Comparison of ENCODE assay signal across 9 cellular contexts in genomic region chr5:10111575-10111974, GRCh38.
DNase-seq lines count a peak whose midpoint lies in the region; ATAC-seq, FAIRE-seq and TF ChIP-seq lines count a peak whose summit lies in the region.
"Had no signal": no experiment of that assay in that cellular context is flagged by ENCODE, and none has a peak within 500 bp of the region (broad histone marks: within the 10 kb centered on the region; RNA-seq: fewer than 3 reads in every experiment).

No MANE protein-coding gene starts in this region.

- no peaks in the 10 kb centered on the region for H3K36me3 Mint-ChIP-seq in CD4-positive, alpha-beta memory T cell

- H3K27me3 ChIP-seq in SK-N-SH (ENCODE audit: insufficient read depth), result no peaks in the 10 kb centered on the region; the same call in 1 of the 2 replicates
- H3K27me3 ChIP-seq in CD4-positive, alpha-beta memory T cell (ENCODE audit: insufficient read depth, low read length), result no peaks in the 10 kb centered on the region

- no peak overlapping the region for H3K27ac Mint-ChIP-seq in CD4-positive, alpha-beta memory T cell

- CTCF ChIA-PET in SK-N-SH (lab: Yijun Ruan, JAX), result interaction anchor here (0.9 kb wide), 1 partner anchor 250 kb away, joined by 3 read pairs; no protein-coding TSS in a partner anchor
- CTCF ChIA-PET in CD4-positive, alpha-beta memory T cell (lab: Charles Lee; ENCODE audit: partially characterized antibody), result no interaction called here

- no peaks in the 10 kb centered on the region for H3K4me1 Mint-ChIP-seq in CD4-positive, alpha-beta memory T cell

- H3K4me2 ChIP-seq in SK-N-SH, result no peak overlapping the region

- no peaks in the 10 kb centered on the region for H3K4me1 ChIP-seq in SK-N-SH (ENCODE audit: control insufficient read depth in 1 of 2, insufficient read depth in 2 of 2, low read depth in 1 of 2, low read length in 1 of 2)
- no peaks in the 10 kb centered on the region for H3K4me1 ChIP-seq in CD4-positive, alpha-beta memory T cell (ENCODE audit: insufficient read depth, low read length)

- peaks cover 0 to 3% (median 0%) of the 10 kb centered on the region in 8 donors for H3K9me3 Mint-ChIP-seq in CD4-positive, alpha-beta memory T cell

- no peaks in the 10 kb centered on the region for H3F3A ChIP-seq in SK-N-SH (replicated peaks; ENCODE audit: insufficient read depth)

- H3K4me3 ChIP-seq in SK-N-SH (ENCODE audit: low read depth in 2 of 2, low read length in 1 of 2), result no peak overlapping the region
- H3K4me3 ChIP-seq in CD4-positive, alpha-beta memory T cell (ENCODE audit: low read length in 2 of 2), result no peak overlapping the region

- peak; percentile 45 for TF ChIP-seq CTCF in SK-N-SH (IDR thresholded peaks at IDR 0.05)

- DNase-seq in DMS 273 (lab: John Stamatoyannopoulos, UW; ENCODE audit: unreplicated experiment), result peak; percentile 41
- no peak for DNase-seq in DMS 273 treated with DMSO at 0.1 percent for 48 hours (lab: John Stamatoyannopoulos, UW)
- DNase-seq in HK-2 (ENCODE audit: unreplicated experiment), result peak; percentile 16
- peak; percentile 39 for DNase-seq in SK-N-SH
- peak; percentile 56 for DNase-seq in iPS DF 4.7 (ENCODE audit: extremely low read depth, low spot score)
- no peak for DNase-seq in GM19239 (ENCODE audit: insufficient read length, low spot score)
- DNase-seq in CD4-positive, alpha-beta memory T cell, result no peak

- H3K27me3 Mint-ChIP-seq in CD4-positive, alpha-beta memory T cell, result peaks cover 1 to 2% of the 10 kb centered on the region in 2 donors

- H3K9me2 ChIP-seq in SK-N-SH, result no peaks in the 10 kb centered on the region

- no peak overlapping the region for H3K27ac ChIP-seq in SK-N-SH (ENCODE audit: low read depth in 2 of 2, low read length in 1 of 2)
- no peak overlapping the region for H3K27ac ChIP-seq in CD4-positive, alpha-beta memory T cell (ENCODE audit: low read depth, low read length)

- H3K79me2 ChIP-seq in SK-N-SH (ENCODE audit: insufficient read depth), result no peaks in the 10 kb centered on the region

- 37% methylated on average over 8 of the region's 8 CpGs for WGBS in SK-N-SH (ENCODE audit: low lambda C conversion rate)

- no peaks in the 10 kb centered on the region for H3K9me3 ChIP-seq in SK-N-SH
- H3K9me3 ChIP-seq in CD4-positive, alpha-beta memory T cell (ENCODE audit: control insufficient read depth in 1 of 2, low read length in 2 of 2), result no peaks in the 10 kb centered on the region

- H3K4me3 Mint-ChIP-seq in CD4-positive, alpha-beta memory T cell, result no peak overlapping the region

- POLR2A ChIA-PET in SK-N-SH (lab: Yijun Ruan, JAX), result no interaction called here
- POLR2A ChIA-PET in CD4-positive, alpha-beta memory T cell (lab: Charles Lee; ENCODE audit: partially characterized antibody), result no interaction called here

- intact Hi-C loops in CD4-positive, alpha-beta memory T cell (cut with micrococcal nuclease), result no loop called here

- no peak overlapping the region for H3K9ac ChIP-seq in SK-N-SH

- no peak overlapping the region for H2AFZ ChIP-seq in SK-N-SH (ENCODE audit: low read depth)

- peak; percentile 58 for TF ChIP-seq RAD21 in SK-N-SH (IDR thresholded peaks at IDR 0.05; ENCODE audit: low read length)

- ATAC-seq in GM21528 (IDR thresholded peaks at IDR 0.05; ENCODE audit: low FRiP score, unreplicated experiment), result no peak

- FAIRE-seq in GM19239 (lab: Jason Lieb, UNC), result no peak
- FAIRE-seq: A204.1 had no signal

- no peaks in the 10 kb centered on the region for H3K36me3 ChIP-seq in SK-N-SH (replicated peaks in 1 of 2; ENCODE audit: control insufficient read depth in 1 of 2, insufficient read depth in 2 of 2, low read length in 1 of 2)
- H3K36me3 ChIP-seq in CD4-positive, alpha-beta memory T cell (ENCODE audit: insufficient read depth, low read length), result no peaks in the 10 kb centered on the region

- TF ChIP-seq EP300 in SK-N-SH (IDR thresholded peaks at IDR 0.05; ENCODE audit: borderline replicate concordance in 1 of 2, low read depth in 1 of 2, low read length in 1 of 2), result no peak

- no peaks in the 10 kb centered on the region for H4K20me1 ChIP-seq in SK-N-SH (ENCODE audit: insufficient read depth)

TF ChIP-seq in SK-N-SH, 30 proteins besides CTCF, POLR2A, EP300 and RAD21:
- TF ChIP-seq REST (IDR thresholded peaks at IDR 0.05; ENCODE audit: low read depth, low read length), result no peak
- no peak for TF ChIP-seq NFIC (IDR thresholded peaks at IDR 0.05; ENCODE audit: borderline replicate concordance)
- TF ChIP-seq SMC3 (IDR thresholded peaks at IDR 0.05; ENCODE audit: low read depth, low read length), result peak; percentile 20; the same call in 1 of the 2 replicates

Comparison
In these comparisons a context has a peak if more than half of its experiments do, and no peak if none do; other contexts are left out.
1. DNase-seq: peak in DMS 273 (single experiment), HK-2 (single experiment), SK-N-SH (single experiment) and iPS DF 4.7 (single experiment); none in DMS 273 treated with DMSO at 0.1 percent for 48 hours (single experiment), GM19239 (single experiment) and CD4-positive, alpha-beta memory T cell (0 of 5).